ENCODE assay signal across 8 cellular contexts in genomic region chr2:159904565-159905281, GRCh38. TPM values are rescaled to one million over a fixed set of nuclear protein-coding genes. Genes with fewer than 3 reads are reported as not detected.
DNase-seq lines count a peak whose midpoint lies in the region; ATAC-seq and TF ChIP-seq lines count a peak whose summit lies in the region.

LY75 (minus strand) TSS chr2:159904756.

- H3K27ac ChIP-seq in CD8-positive, alpha-beta T cell (ENCODE audit: low read depth, low read length) = peak within 1 kb of the TSS; percentile 94
- peak within 1 kb of the TSS; percentile 46 to 57 for H3K27ac ChIP-seq in coronary artery
- H3K27ac ChIP-seq in lung (ENCODE audit: low read depth in 1 of 2, low read length in 1 of 2) = peak within 1 kb of the TSS in 1 of 2 donors; percentile 79

- H3K27me3 Mint-ChIP-seq in CD8-positive, alpha-beta T cell (ENCODE audit: low read depth) = no peaks in the 10 kb centered on the region

- H3K36me3 ChIP-seq in CD8-positive, alpha-beta T cell (ENCODE audit: insufficient read depth, low read length) = no peaks in the 10 kb centered on the region
- no peaks in the 10 kb centered on the region for H3K36me3 ChIP-seq in lung (ENCODE audit: control insufficient read depth in 2 of 2, insufficient read depth in 2 of 2, low read length in 2 of 2)

- H3K9me3 ChIP-seq in CD8-positive, alpha-beta T cell (ENCODE audit: low read length) = no peaks in the 10 kb centered on the region
- no peaks in the 10 kb centered on the region for H3K9me3 ChIP-seq in lung (ENCODE audit: control insufficient read depth in 2 of 2, insufficient read depth in 1 of 2, low read length in 1 of 2)

- CTCF ChIA-PET in CD8-positive, alpha-beta T cell (lab: Charles Lee) = interaction anchor here (1.0 to 3.1 kb wide), 2 partner anchors 9 to 15 kb away, joined by 3 to 12 read pairs; no protein-coding TSS in a partner anchor

- TF ChIP-seq CTCF in CD8-positive, alpha-beta T cell (IDR thresholded peaks at IDR 0.05) = no peak
- no peak for TF ChIP-seq CTCF in coronary artery (IDR thresholded peaks at IDR 0.05)
- no peak for TF ChIP-seq CTCF in lung (IDR thresholded peaks at IDR 0.05; ENCODE audit: control extremely low read depth, extremely low read depth)

- H3K4me1 Mint-ChIP-seq in CD8-positive, alpha-beta T cell (ENCODE audit: low read depth) = peaks cover 42% of the 10 kb centered on the region

- ATAC-seq in CD8-positive, alpha-beta T cell = peak; percentile 81
- ATAC-seq in GM19455 (IDR thresholded peaks at IDR 0.05; ENCODE audit: unreplicated experiment) (peak; percentile 92), lung (ENCODE audit: insufficient read depth, low FRiP score) (peak; percentile 95)
- peak; percentile 79 to 85 for ATAC-seq in activated CD4-positive, CD25-positive, alpha-beta regulatory T cell treated with anti-CD3 and anti-CD28 coated beads, Interleukin-2, amount 50 U/mL, for 24 hours

- H3K4me3 Mint-ChIP-seq in CD8-positive, alpha-beta T cell = peak within 1 kb of the TSS; percentile 98

- H3K4me1 ChIP-seq in CD8-positive, alpha-beta T cell (ENCODE audit: insufficient read depth, low read length) = peaks cover 12% of the 10 kb centered on the region
- peaks cover 0 to 10% of the 10 kb centered on the region in 2 donors for H3K4me1 ChIP-seq in lung (ENCODE audit: control insufficient read depth in 2 of 2, insufficient read depth in 2 of 2, low read length in 2 of 2)

- intact Hi-C loops in CD8-positive, alpha-beta T cell (cut with DNase I, micrococcal nuclease) = loop anchor here (1.0 to 10.0 kb wide), 11 partner anchors 18 to 1447 kb away; partner anchors contain the start of genes MARCHF7 (in 2 of the 2), PSMD14 (in 2 of the 2), BAZ2B (in 1 of the 2) and CCDC148 (in 1 of the 2)

- peak within 1 kb of the TSS; percentile 97 for H3K4me3 ChIP-seq in CD8-positive, alpha-beta T cell (ENCODE audit: low read depth, low read length)
- peak within 1 kb of the TSS; percentile 85 for H3K4me3 ChIP-seq in coronary artery
- H3K4me3 ChIP-seq in lung = peak within 1 kb of the TSS; percentile 44

- H3K27ac Mint-ChIP-seq in CD8-positive, alpha-beta T cell = peak within 1 kb of the TSS; percentile 98

- POLR2A ChIA-PET in CD8-positive, alpha-beta T cell (lab: Charles Lee) = interaction anchor here (0.9 to 2.0 kb wide), 3 partner anchors 19 to 389 kb away, joined by 3 to 14 read pairs (median 3); partner anchors contain the start of gene MARCHF7

- H3K27me3 ChIP-seq in CD8-positive, alpha-beta T cell (ENCODE audit: insufficient read depth, low read length) = no peaks in the 10 kb centered on the region
- H3K27me3 ChIP-seq in lung (ENCODE audit: control insufficient read depth, insufficient read depth) = no peaks in the 10 kb centered on the region

- DNase-seq in CD8-positive, alpha-beta T cell = peak; percentile 68 to 88 (median 80)
- peak; percentile 84 for DNase-seq in HPDE6-E6E7 (ENCODE audit: extremely low spot score)
- no peak for DNase-seq in coronary artery (ENCODE audit: low spot score)
- DNase-seq in lung (ENCODE audit: low spot score) = peak; percentile 81
- DNase-seq in stimulated activated CD8-positive, alpha-beta memory T cell treated with anti-CD3 and anti-CD28 coated beads, Interleukin-12 subunit alpha, Interleukin-12 subunit beta, amount 100 ng/mL, for 24 hours (ENCODE audit: extremely low read depth) = peak; percentile 52
- no peak for DNase-seq in NCI-H1417 treated with DMSO at 0.1 percent for 48 hours (lab: John Stamatoyannopoulos, UW)

- WGBS in lung, 2 donors = 3 to 8% methylated on average over 36 to 56 of the region's 56 CpGs

- peaks cover 35% of the 10 kb centered on the region for H3K36me3 Mint-ChIP-seq in CD8-positive, alpha-beta T cell

- no peaks in the 10 kb centered on the region for H3K9me3 Mint-ChIP-seq in CD8-positive, alpha-beta T cell

RNA-seq across cellular contexts. Expression of gene LY75, which starts in this region (rescaled TPM):
- 10 to 100 TPM; 20.0 to 21.3 TPM for total RNA-seq in CD8-positive, alpha-beta T cell
- total RNA-seq in lung = 10 to 100 TPM; 17.0 to 18.2 TPM
- 10 to 100 TPM in 1 of 2 donors, 1 to 10 TPM in 1; 2.0 to 10.8 TPM for polyA plus RNA-seq in lung

Comparison
In these comparisons a context has a peak if more than half of its experiments do, and no peak if none do; other contexts are left out.
1. DNase-seq: peak in CD8-positive, alpha-beta T cell (7 of 7), HPDE6-E6E7 (single experiment), lung (single experiment) and stimulated activated CD8-positive, alpha-beta memory T cell treated with anti-CD3 and anti-CD28 coated beads, Interleukin-12 subunit alpha, Interleukin-12 subunit beta, amount 100 ng/mL, for 24 hours (single experiment); none in coronary artery (single experiment) and NCI-H1417 treated with DMSO at 0.1 percent for 48 hours (single experiment).
2. H3K4me3 ChIP-seq: peak in every context shown above with its lines; median percentile 97 in CD8-positive, alpha-beta T cell; 85 in coronary artery; 44 in lung.
3. Peak in every context shown above with its lines, with median percentiles within 50 percentile points of each other: ATAC-seq.